In the genomic region with DNA sequence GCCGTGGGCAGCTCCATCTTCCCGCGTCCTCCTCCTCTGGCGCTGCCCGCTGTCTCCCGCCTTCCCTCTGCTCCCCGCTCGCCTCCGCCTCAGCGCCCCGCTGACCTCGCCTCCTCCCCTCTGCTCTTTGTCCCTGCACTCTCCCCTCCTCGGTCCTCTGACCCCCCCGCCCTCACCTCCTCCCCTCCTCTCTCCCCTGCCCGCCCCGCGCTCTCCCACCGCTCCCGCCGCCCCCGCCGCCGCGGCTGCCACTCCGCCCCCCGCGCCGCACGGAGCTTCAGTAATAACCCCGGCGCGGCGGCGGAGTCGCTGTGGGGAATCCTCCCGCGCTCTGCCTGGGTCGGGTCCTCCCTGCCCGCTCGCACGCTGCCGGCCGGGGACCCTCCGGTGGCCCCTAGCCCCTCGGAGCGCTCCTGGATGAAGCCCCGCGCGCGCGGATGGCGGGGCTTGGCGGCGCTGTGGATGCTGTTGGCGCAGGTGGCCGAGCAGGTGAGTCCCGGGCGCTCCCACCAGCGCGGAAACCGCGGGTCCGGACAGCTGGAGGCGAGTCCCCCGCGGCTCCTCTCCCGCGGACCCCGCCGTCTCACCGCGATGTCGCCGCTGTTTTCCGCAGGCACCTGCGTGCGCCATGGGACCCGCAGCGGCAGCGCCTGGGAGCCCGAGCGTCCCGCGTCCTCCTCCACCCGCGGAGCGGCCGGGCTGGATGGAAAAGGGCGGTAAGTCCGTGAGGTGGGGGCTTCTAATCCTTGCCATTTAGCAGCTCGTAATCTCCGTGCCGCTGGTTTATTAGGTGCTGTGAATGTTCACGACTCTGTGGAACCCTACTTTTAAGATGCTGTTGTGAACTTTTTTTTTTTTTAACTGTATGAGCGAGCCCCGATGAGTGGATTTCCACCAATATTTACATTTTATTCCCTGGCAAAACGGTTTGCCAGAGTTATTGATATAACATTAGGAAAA, we compare ENCODE assay signal across 1 cellular context.
TF ChIP-seq lines count a peak whose summit lies in the region.

A gene with protein sequence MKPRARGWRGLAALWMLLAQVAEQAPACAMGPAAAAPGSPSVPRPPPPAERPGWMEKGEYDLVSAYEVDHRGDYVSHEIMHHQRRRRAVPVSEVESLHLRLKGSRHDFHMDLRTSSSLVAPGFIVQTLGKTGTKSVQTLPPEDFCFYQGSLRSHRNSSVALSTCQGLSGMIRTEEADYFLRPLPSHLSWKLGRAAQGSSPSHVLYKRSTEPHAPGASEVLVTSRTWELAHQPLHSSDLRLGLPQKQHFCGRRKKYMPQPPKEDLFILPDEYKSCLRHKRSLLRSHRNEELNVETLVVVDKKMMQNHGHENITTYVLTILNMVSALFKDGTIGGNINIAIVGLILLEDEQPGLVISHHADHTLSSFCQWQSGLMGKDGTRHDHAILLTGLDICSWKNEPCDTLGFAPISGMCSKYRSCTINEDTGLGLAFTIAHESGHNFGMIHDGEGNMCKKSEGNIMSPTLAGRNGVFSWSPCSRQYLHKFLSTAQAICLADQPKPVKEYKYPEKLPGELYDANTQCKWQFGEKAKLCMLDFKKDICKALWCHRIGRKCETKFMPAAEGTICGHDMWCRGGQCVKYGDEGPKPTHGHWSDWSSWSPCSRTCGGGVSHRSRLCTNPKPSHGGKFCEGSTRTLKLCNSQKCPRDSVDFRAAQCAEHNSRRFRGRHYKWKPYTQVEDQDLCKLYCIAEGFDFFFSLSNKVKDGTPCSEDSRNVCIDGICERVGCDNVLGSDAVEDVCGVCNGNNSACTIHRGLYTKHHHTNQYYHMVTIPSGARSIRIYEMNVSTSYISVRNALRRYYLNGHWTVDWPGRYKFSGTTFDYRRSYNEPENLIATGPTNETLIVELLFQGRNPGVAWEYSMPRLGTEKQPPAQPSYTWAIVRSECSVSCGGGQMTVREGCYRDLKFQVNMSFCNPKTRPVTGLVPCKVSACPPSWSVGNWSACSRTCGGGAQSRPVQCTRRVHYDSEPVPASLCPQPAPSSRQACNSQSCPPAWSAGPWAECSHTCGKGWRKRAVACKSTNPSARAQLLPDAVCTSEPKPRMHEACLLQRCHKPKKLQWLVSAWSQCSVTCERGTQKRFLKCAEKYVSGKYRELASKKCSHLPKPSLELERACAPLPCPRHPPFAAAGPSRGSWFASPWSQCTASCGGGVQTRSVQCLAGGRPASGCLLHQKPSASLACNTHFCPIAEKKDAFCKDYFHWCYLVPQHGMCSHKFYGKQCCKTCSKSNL (plus strand): TSS at position 280 of the 960 bp plus-strand sequence. CDS start 138 bp downstream, at position 418.

TF ChIP-seq in HepG2, 621 proteins besides CTCF, POLR2A, EP300 and RAD21:
- TF ChIP-seq, protein P1, sequence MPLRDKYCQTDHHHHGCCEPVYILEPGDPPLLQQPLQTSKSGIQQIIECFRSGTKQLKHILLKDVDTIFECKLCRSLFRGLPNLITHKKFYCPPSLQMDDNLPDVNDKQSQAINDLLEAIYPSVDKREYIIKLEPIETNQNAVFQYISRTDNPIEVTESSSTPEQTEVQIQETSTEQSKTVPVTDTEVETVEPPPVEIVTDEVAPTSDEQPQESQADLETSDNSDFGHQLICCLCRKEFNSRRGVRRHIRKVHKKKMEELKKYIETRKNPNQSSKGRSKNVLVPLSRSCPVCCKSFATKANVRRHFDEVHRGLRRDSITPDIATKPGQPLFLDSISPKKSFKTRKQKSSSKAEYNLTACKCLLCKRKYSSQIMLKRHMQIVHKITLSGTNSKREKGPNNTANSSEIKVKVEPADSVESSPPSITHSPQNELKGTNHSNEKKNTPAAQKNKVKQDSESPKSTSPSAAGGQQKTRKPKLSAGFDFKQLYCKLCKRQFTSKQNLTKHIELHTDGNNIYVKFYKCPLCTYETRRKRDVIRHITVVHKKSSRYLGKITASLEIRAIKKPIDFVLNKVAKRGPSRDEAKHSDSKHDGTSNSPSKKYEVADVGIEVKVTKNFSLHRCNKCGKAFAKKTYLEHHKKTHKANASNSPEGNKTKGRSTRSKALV (CRISPR knock-in tag; IDR thresholded peaks at IDR 0.05): peak; percentile 57
- TF ChIP-seq, protein P2, sequence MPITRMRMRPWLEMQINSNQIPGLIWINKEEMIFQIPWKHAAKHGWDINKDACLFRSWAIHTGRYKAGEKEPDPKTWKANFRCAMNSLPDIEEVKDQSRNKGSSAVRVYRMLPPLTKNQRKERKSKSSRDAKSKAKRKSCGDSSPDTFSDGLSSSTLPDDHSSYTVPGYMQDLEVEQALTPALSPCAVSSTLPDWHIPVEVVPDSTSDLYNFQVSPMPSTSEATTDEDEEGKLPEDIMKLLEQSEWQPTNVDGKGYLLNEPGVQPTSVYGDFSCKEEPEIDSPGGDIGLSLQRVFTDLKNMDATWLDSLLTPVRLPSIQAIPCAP (CRISPR knock-in tag; IDR thresholded peaks at IDR 0.05; ENCODE audit: low read depth): no peak
- TF ChIP-seq ETV5 (CRISPR knock-in tag; IDR thresholded peaks at IDR 0.05; ENCODE audit: borderline replicate concordance): no peak
- TF ChIP-seq KAT7 (CRISPR knock-in tag; IDR thresholded peaks at IDR 0.05; ENCODE audit: borderline replicate concordance): no peak
- TF ChIP-seq U2AF1 (optimal IDR thresholded peaks at IDR 0.05; ENCODE audit: low read depth, low read length): no peak
- peak; percentile 24 for TF ChIP-seq HNRNPLL (IDR thresholded peaks at IDR 0.05; ENCODE audit: low read depth, low read length, poor library complexity, severe bottlenecking)
- TF ChIP-seq JUN (CRISPR knock-in tag; IDR thresholded peaks at IDR 0.05): no peak
- TF ChIP-seq RCOR2 (CRISPR knock-in tag; IDR thresholded peaks at IDR 0.05): no peak
- TF ChIP-seq ZNF619 (CRISPR knock-in tag; IDR thresholded peaks at IDR 0.05): no peak
- 0 out of 2 replicates have a peak, but pooled peaks have one; percentile 37 for TF ChIP-seq ZNF33B (CRISPR knock-in tag; IDR thresholded peaks at IDR 0.05)
- peak; percentile 95 for TF ChIP-seq ZSCAN25 (CRISPR knock-in tag; IDR thresholded peaks at IDR 0.05)
- TF ChIP-seq ZNF230 (CRISPR knock-in tag; IDR thresholded peaks at IDR 0.05): no peak
- no peak for TF ChIP-seq ZNF446 (CRISPR knock-in tag; IDR thresholded peaks at IDR 0.05)
- TF ChIP-seq NR2F6 (IDR thresholded peaks at IDR 0.05): no peak
- no peak for TF ChIP-seq NR2F6 (CRISPR knock-in tag; IDR thresholded peaks at IDR 0.05)
- TF ChIP-seq SALL2 (CRISPR knock-in tag; IDR thresholded peaks at IDR 0.05): no peak
- TF ChIP-seq, protein P3, sequence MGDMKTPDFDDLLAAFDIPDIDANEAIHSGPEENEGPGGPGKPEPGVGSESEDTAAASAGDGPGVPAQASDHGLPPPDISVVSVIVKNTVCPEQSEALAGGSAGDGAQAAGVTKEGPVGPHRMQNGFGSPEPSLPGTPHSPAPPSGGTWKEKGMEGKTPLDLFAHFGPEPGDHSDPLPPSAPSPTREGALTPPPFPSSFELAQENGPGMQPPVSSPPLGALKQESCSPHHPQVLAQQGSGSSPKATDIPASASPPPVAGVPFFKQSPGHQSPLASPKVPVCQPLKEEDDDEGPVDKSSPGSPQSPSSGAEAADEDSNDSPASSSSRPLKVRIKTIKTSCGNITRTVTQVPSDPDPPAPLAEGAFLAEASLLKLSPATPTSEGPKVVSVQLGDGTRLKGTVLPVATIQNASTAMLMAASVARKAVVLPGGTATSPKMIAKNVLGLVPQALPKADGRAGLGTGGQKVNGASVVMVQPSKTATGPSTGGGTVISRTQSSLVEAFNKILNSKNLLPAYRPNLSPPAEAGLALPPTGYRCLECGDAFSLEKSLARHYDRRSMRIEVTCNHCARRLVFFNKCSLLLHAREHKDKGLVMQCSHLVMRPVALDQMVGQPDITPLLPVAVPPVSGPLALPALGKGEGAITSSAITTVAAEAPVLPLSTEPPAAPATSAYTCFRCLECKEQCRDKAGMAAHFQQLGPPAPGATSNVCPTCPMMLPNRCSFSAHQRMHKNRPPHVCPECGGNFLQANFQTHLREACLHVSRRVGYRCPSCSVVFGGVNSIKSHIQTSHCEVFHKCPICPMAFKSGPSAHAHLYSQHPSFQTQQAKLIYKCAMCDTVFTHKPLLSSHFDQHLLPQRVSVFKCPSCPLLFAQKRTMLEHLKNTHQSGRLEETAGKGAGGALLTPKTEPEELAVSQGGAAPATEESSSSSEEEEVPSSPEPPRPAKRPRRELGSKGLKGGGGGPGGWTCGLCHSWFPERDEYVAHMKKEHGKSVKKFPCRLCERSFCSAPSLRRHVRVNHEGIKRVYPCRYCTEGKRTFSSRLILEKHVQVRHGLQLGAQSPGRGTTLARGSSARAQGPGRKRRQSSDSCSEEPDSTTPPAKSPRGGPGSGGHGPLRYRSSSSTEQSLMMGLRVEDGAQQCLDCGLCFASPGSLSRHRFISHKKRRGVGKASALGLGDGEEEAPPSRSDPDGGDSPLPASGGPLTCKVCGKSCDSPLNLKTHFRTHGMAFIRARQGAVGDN (CRISPR knock-in tag; IDR thresholded peaks at IDR 0.05): peak; percentile 22; the same call in 1 of the 2 replicates
- peak; percentile 22; the same call in 1 of the 2 replicates for TF ChIP-seq POGZ (CRISPR knock-in tag; IDR thresholded peaks at IDR 0.05)
- no peak for TF ChIP-seq MZF1 (CRISPR knock-in tag; IDR thresholded peaks at IDR 0.05; ENCODE audit: borderline replicate concordance)
- 0 out of 2 replicates have a peak, but pooled peaks have one; percentile 28 for TF ChIP-seq ZKSCAN5 (CRISPR knock-in tag; IDR thresholded peaks at IDR 0.05)
- peak; percentile 61; the same call in 1 of the 2 replicates for TF ChIP-seq ZNF263 (CRISPR knock-in tag; IDR thresholded peaks at IDR 0.05)
- no peak for TF ChIP-seq TCF7L2 (IDR thresholded peaks at IDR 0.05; ENCODE audit: low read depth, low read length)
- TF ChIP-seq GABPB1 (CRISPR knock-in tag; IDR thresholded peaks at IDR 0.05): peak; percentile 17; the same call in 1 of the 2 replicates
- TF ChIP-seq ZNF781 (CRISPR knock-in tag; IDR thresholded peaks at IDR 0.05; ENCODE audit: borderline replicate concordance, not compliant biosample characterization): no peak
TF ChIP-seq in HepG2: peak in this region for 9.
